Comparison of ENCODE assay signal across 8 cellular contexts in genomic region chr3:148943531-148944200, GRCh38. TPM values are rescaled to one million over a fixed set of nuclear protein-coding genes. Genes with fewer than 3 reads are reported as not detected.
DNase-seq lines count a peak whose midpoint lies in the region; ATAC-seq and TF ChIP-seq lines count a peak whose summit lies in the region.

No MANE protein-coding gene starts in this region.

- DNase-seq in BE2C (peak; percentile 29), GM13977 (ENCODE audit: low spot score) (peak; percentile 79), MM.1S (peak; percentile 86), RKO (ENCODE audit: low spot score) (peak; percentile 95), choroid plexus epithelial cell (ENCODE audit: low read depth) (peak; percentile 96), lower lobe of right lung (no peak), vagina (ENCODE audit: extremely low spot score in 2 of 2) (no peak)

- TF ChIP-seq CTCF in BE2C (IDR thresholded peaks at IDR 0.05; ENCODE audit: low read depth, low read length), result peak; percentile 86
- peak; percentile 68 for TF ChIP-seq CTCF in GM13977 (IDR thresholded peaks at IDR 0.05; ENCODE audit: extremely low read depth, insufficient read depth, missing control alignments)
- TF ChIP-seq CTCF in MM.1S (IDR thresholded peaks at IDR 0.05; ENCODE audit: low read length), result peak; percentile 87
- TF ChIP-seq CTCF in choroid plexus epithelial cell (conservative IDR thresholded peaks at IDR 0.05; ENCODE audit: low read depth, low read length), result peak; percentile 72
- TF ChIP-seq CTCF in lower lobe of right lung (IDR thresholded peaks at IDR 0.05), result peak; percentile 67
- peak; percentile 19 to 61 (median 58) for TF ChIP-seq CTCF in vagina (IDR thresholded peaks at IDR 0.05)

- H3K9me2 ChIP-seq in MM.1S (replicated peaks; ENCODE audit: insufficient read depth, low read length), result no peaks in the 10 kb centered on the region

- no peak for TF ChIP-seq POLR2A in vagina (IDR thresholded peaks at IDR 0.05)

- intact Hi-C loops in lower lobe of right lung (cut with DNase I) (loop anchor here (5.0 kb wide), 1 partner anchor 81 kb away; no protein-coding TSS in a partner anchor), vagina (cut with DNase I) (loop anchor here (5.0 to 10.0 kb wide), 2 partner anchors 79 to 561 kb away; partner anchors contain the start of gene CPA3)

- peak; percentile 99 for ATAC-seq in HG02623 (IDR thresholded peaks at IDR 0.05; ENCODE audit: unreplicated experiment)
- ATAC-seq in lower lobe of right lung, result peak; percentile 81 to 87

- H3K9me3 ChIP-seq in BE2C (no peaks in the 10 kb centered on the region), MM.1S (replicated peaks; ENCODE audit: insufficient read depth, low read length) (no peaks in the 10 kb centered on the region), lower lobe of right lung (no peaks in the 10 kb centered on the region), vagina (no peaks in the 10 kb centered on the region)

- H3K27me3 ChIP-seq in BE2C (no peaks in the 10 kb centered on the region), MM.1S (replicated peaks; ENCODE audit: insufficient read depth, low read length) (no peaks in the 10 kb centered on the region), lower lobe of right lung (ENCODE audit: low read depth) (no peaks in the 10 kb centered on the region), vagina (no peaks in the 10 kb centered on the region)

- H3K27ac ChIP-seq in MM.1S (ENCODE audit: low read length) (no peak overlapping the region), lower lobe of right lung (no peak overlapping the region), vagina (no peak overlapping the region)

- in situ Hi-C loops in GM13977 (cut with MboI; ENCODE audit: low pct_unique_long_range_greater_than_20kb, low sequenced_read_pairs, unreplicated experiment), result no loop called here

- no peaks in the 10 kb centered on the region for H3K79me2 ChIP-seq in MM.1S (ENCODE audit: low read length)

- no peak overlapping the region for H2AFZ ChIP-seq in MM.1S (ENCODE audit: low read length)

- no peak overlapping the region for H3K9ac ChIP-seq in MM.1S (ENCODE audit: low read length)

- no peak overlapping the region for H3K4me3 ChIP-seq in BE2C (ENCODE audit: low read depth, low read length)
- H3K4me3 ChIP-seq in MM.1S (ENCODE audit: low read length), result no peak overlapping the region
- no peak overlapping the region for H3K4me3 ChIP-seq in choroid plexus epithelial cell (ENCODE audit: low read depth, low read length)
- H3K4me3 ChIP-seq in lower lobe of right lung, result no peak overlapping the region
- H3K4me3 ChIP-seq in vagina, result no peak overlapping the region

- H3K4me2 ChIP-seq in MM.1S (ENCODE audit: low read depth, low read length), result no peak overlapping the region

- H3K36me3 ChIP-seq in BE2C (no peaks in the 10 kb centered on the region), MM.1S (replicated peaks; ENCODE audit: insufficient read depth, low read length) (no peaks in the 10 kb centered on the region), lower lobe of right lung (no peaks in the 10 kb centered on the region), vagina (no peaks in the 10 kb centered on the region)

- no peaks in the 10 kb centered on the region for H3K4me1 ChIP-seq in BE2C
- no peaks in the 10 kb centered on the region for H3K4me1 ChIP-seq in MM.1S (ENCODE audit: low read length)
- peaks cover 5% of the 10 kb centered on the region for H3K4me1 ChIP-seq in lower lobe of right lung
- H3K4me1 ChIP-seq in vagina, result no peaks in the 10 kb centered on the region

- no peaks in the 10 kb centered on the region for H4K20me1 ChIP-seq in MM.1S (ENCODE audit: insufficient read depth, low read length)

- no peaks in the 10 kb centered on the region for H3F3A ChIP-seq in MM.1S (ENCODE audit: insufficient read depth, low read length)

RNA-seq across cellular contexts. Expression of gene GYG1, which starts 47.7 kb away (rescaled TPM):
- polyA plus RNA-seq in BE2C (2012; ENCODE audit: insufficient read depth, insufficient read length, low read depth), result 27.4 TPM
- total RNA-seq in lower lobe of right lung (51.3 TPM), vagina (45.9 TPM)

Comparison
In these comparisons a context has a peak if more than half of its experiments do, and no peak if none do; other contexts are left out.
1. DNase-seq: peak in BE2C (single experiment), GM13977 (single experiment), MM.1S (single experiment), RKO (single experiment) and choroid plexus epithelial cell (single experiment); none in lower lobe of right lung (single experiment) and vagina (0 of 2).
2. Peak in every context shown above with its lines, with median percentiles within 50 percentile points of each other: CTCF ChIP-seq.